In genomic region chr21:44619886-44620285, GRCh38 we compare ENCODE assay signal across 23 cellular contexts. TPM values are rescaled to one million over a fixed set of nuclear protein-coding genes. Genes with fewer than 3 reads are reported as not detected.
"Had no signal": no experiment of that assay in that cellular context is flagged by ENCODE, and none has a peak within 500 bp of the region (broad histone marks: within the 10 kb centered on the region; RNA-seq: fewer than 3 reads in every experiment).

No MANE protein-coding gene starts in this region.

- ATAC-seq: body of pancreas, left lung had no signal

- H3K36me3 ChIP-seq: esophagus squamous epithelium, left lung, tibial nerve, uterus had no signal

- DNase-seq: activated CD4-positive, CD25-positive, alpha-beta regulatory T cell; activated naive CD4-positive, alpha-beta T cell treated with anti-CD3 and anti-CD28 coated beads, Interleukin-2, amount 50 U/mL, for 16 hours; amygdala; body of pancreas; caudate nucleus; esophagus squamous epithelium; hippocampal formation; kidney; left lung; naive B cell; nucleus accumbens; stimulated activated CD4-positive, alpha-beta T cell treated with anti-CD3 and anti-CD28 coated beads, Interleukin-15, amount 100 ng/mL, for 24 hours; stimulated activated CD4-positive, alpha-beta T cell treated with anti-CD3 and anti-CD28 coated beads, Interleukin-4, amount 100 ng/mL, for 1 hour; stimulated activated naive CD4-positive, alpha-beta T cell; substantia nigra; uterus had no signal

- H3K9me3 ChIP-seq: uterus had no signal

- H3K27me3 ChIP-seq: body of pancreas, tibial nerve, uterus had no signal

- FAIRE-seq: kidney had no signal

- H3K4me3 ChIP-seq: body of pancreas, coronary artery, esophagus squamous epithelium, left lung, tibial nerve, uterus had no signal

- H3K27ac ChIP-seq: body of pancreas, coronary artery, esophagus squamous epithelium, tibial nerve, uterus had no signal

- H3K4me1 ChIP-seq: body of pancreas, esophagus squamous epithelium, left lung, tibial nerve, uterus had no signal

RNA-seq across cellular contexts. Expression of gene KRTAP10-9, which starts 7.0 kb away (rescaled TPM):
- total RNA-seq: body of pancreas, esophagus squamous epithelium, fibroblast of villous mesenchyme, glomerular endothelial cell, kidney, left lung, mononuclear cell, posterior vena cava, skeletal muscle tissue, tibial nerve, uterus had no signal

RNA-seq across cellular contexts. Expression of gene KRTAP10-8, which starts 8.0 kb away (rescaled TPM):
- total RNA-seq: body of pancreas, esophagus squamous epithelium, fibroblast of villous mesenchyme, glomerular endothelial cell, kidney, left lung, mononuclear cell, posterior vena cava, skeletal muscle tissue, tibial nerve, uterus had no signal

RNA-seq across cellular contexts. Expression of gene KRTAP10-10, which starts 17.3 kb away (rescaled TPM):
- total RNA-seq: body of pancreas, esophagus squamous epithelium, fibroblast of villous mesenchyme, glomerular endothelial cell, kidney, left lung, mononuclear cell, posterior vena cava, skeletal muscle tissue, tibial nerve, uterus had no signal

RNA-seq across cellular contexts. Expression of gene KRTAP10-7, which starts 19.5 kb away (rescaled TPM):
- total RNA-seq: body of pancreas, esophagus squamous epithelium, fibroblast of villous mesenchyme, glomerular endothelial cell, kidney, left lung, mononuclear cell, posterior vena cava, skeletal muscle tissue, tibial nerve, uterus had no signal

RNA-seq across cellular contexts. Expression of gene KRTAP10-11, which starts 26.3 kb away (rescaled TPM):
- total RNA-seq: body of pancreas, esophagus squamous epithelium, fibroblast of villous mesenchyme, glomerular endothelial cell, kidney, left lung, mononuclear cell, posterior vena cava, skeletal muscle tissue, tibial nerve, uterus had no signal
